6 cellular contexts compared by ENCODE assay signal in genomic region chr17:44329516-44329915, GRCh38. TPM values are rescaled to one million over a fixed set of nuclear protein-coding genes. Genes with fewer than 3 reads are reported as not detected.
"Had no signal": no experiment of that assay in that cellular context is flagged by ENCODE, and none has a peak within 500 bp of the region (broad histone marks: within the 10 kb centered on the region; RNA-seq: fewer than 3 reads in every experiment).

No MANE protein-coding gene starts in this region.

RNA-seq across cellular contexts. Expression of gene RUNDC3A, which starts 21.1 kb away (rescaled TPM):
- total RNA-seq: left lobe of liver, lung microvascular endothelial cell had no signal
- polyA plus RNA-seq: immature natural killer cell; naive thymus-derived CD4-positive, alpha-beta T cell had no signal

RNA-seq across cellular contexts. Expression of gene ITGA2B, which starts 59.9 kb away (rescaled TPM):
- total RNA-seq: myocyte had no signal
- polyA plus RNA-seq: keratinocyte; naive thymus-derived CD4-positive, alpha-beta T cell had no signal
